In genomic region chrX:51148848-51149247, GRCh38 we compare ENCODE assay signal across 13 cellular contexts.
DNase-seq lines count a peak whose midpoint lies in the region; ATAC-seq and TF ChIP-seq lines count a peak whose summit lies in the region.
"Had no signal": no experiment of that assay in that cellular context is flagged by ENCODE, and none has a peak within 500 bp of the region (broad histone marks: within the 10 kb centered on the region; RNA-seq: fewer than 3 reads in every experiment).

No MANE protein-coding gene starts in this region.

- H3K27me3 Mint-ChIP-seq in nephron (ENCODE audit: low read depth) (no peaks in the 10 kb centered on the region), osteocyte (ENCODE audit: unreplicated experiment) (peaks cover 3% of the 10 kb centered on the region)

- H3K4me1 ChIP-seq in Karpas-422 (ENCODE audit: low read length) (no peaks in the 10 kb centered on the region), spleen (no peaks in the 10 kb centered on the region)
- H3K4me1 ChIP-seq: gastroesophageal sphincter, left lung, parathyroid adenoma had no signal

- H3K27ac Mint-ChIP-seq in nephron = no peak overlapping the region
- no peak overlapping the region for H3K27ac Mint-ChIP-seq in osteocyte (ENCODE audit: unreplicated experiment)

- intact Hi-C loops in spleen (cut with DNase I; ENCODE audit: low total_unique reads) = loop anchor here (10.0 kb wide), 1 partner anchor 266 kb away; no protein-coding TSS in a partner anchor

- H3K9ac ChIP-seq in Karpas-422 (ENCODE audit: low read length) = no peak overlapping the region
- H3K9ac ChIP-seq: parathyroid adenoma had no signal

- no peaks in the 10 kb centered on the region for H3K79me2 ChIP-seq in Karpas-422 (ENCODE audit: low read length)
- H3K79me2 ChIP-seq: parathyroid adenoma had no signal

- H3K9me3 Mint-ChIP-seq in nephron (no peaks in the 10 kb centered on the region), osteocyte (ENCODE audit: unreplicated experiment) (no peaks in the 10 kb centered on the region)

- no peak for TF ChIP-seq POLR2A in spleen (IDR thresholded peaks at IDR 0.05)

- 17 to 48% (median 22%) methylated on average over 1 to 2 of the region's 2 CpGs for WGBS in spleen, 5 donors

- no peak overlapping the region for H3K4me2 ChIP-seq in Karpas-422 (ENCODE audit: low read depth, low read length, poor library complexity, severe bottlenecking)

- H3K4me3 Mint-ChIP-seq in nephron (no peak overlapping the region), osteocyte (ENCODE audit: unreplicated experiment) (no peak overlapping the region)

- H4K20me1 ChIP-seq in Karpas-422 (ENCODE audit: insufficient read depth, low read depth, low read length) = no peaks in the 10 kb centered on the region

- no peak overlapping the region for H2AFZ ChIP-seq in Karpas-422 (ENCODE audit: low read length)
- H2AFZ ChIP-seq: parathyroid adenoma had no signal

- TF ChIP-seq CTCF in nephron (IDR thresholded peaks at IDR 0.05; ENCODE audit: unreplicated experiment in 3 of 3) = peak; percentile 33 to 46 (median 36)
- TF ChIP-seq CTCF in spleen (IDR thresholded peaks at IDR 0.05 in 8 of 11, conservative IDR thresholded peaks at IDR 0.05 in 3 of 11) = peak in 1 of 11 experiments; percentile 23
- no peak for TF ChIP-seq CTCF in osteocyte (IDR thresholded peaks at IDR 0.05)

- H3K27ac ChIP-seq in Karpas-422 (ENCODE audit: low read length) (no peak overlapping the region), spleen (no peak overlapping the region)
- H3K27ac ChIP-seq: gastroesophageal sphincter, left lung, parathyroid adenoma had no signal

- H3K27me3 ChIP-seq in Karpas-422 (ENCODE audit: low read length) (no peaks in the 10 kb centered on the region), spleen (replicated peaks in 1 of 7) (peaks cover 0 to 27% (median 0%) of the 10 kb centered on the region in 7 donors)
- H3K27me3 ChIP-seq: gastroesophageal sphincter had no signal

- H3K9me3 ChIP-seq in Karpas-422 (ENCODE audit: low read length) = no peaks in the 10 kb centered on the region
- no peaks in the 10 kb centered on the region for H3K9me3 ChIP-seq in spleen
- H3K9me3 ChIP-seq: gastroesophageal sphincter, left lung had no signal

- no peak overlapping the region for H3K4me3 ChIP-seq in Karpas-422 (ENCODE audit: low read length)
- H3K4me3 ChIP-seq in spleen = no peak overlapping the region
- H3K4me3 ChIP-seq: gastroesophageal sphincter, left lung had no signal

- H3K36me3 Mint-ChIP-seq in nephron (ENCODE audit: low read depth) (no peaks in the 10 kb centered on the region), osteocyte (ENCODE audit: unreplicated experiment) (no peaks in the 10 kb centered on the region)

- no peaks in the 10 kb centered on the region for H3K9me2 ChIP-seq in Karpas-422 (replicated peaks; ENCODE audit: insufficient read depth, low read length)

- DNase-seq in ELF-1 (ENCODE audit: low read depth, low spot score) = peak; percentile 87
- DNase-seq in Karpas-422 = peak; percentile 42
- peak; percentile 0 for DNase-seq in dermis blood vessel endothelial cell
- DNase-seq in spleen = no peak
- DNase-seq in osteocyte (ENCODE audit: extremely low spot score, unreplicated experiment) = no peak
- no peak for DNase-seq in NCI-H1417 treated with DMSO at 0.1 percent for 48 hours (lab: John Stamatoyannopoulos, UW)
- DNase-seq: activated CD4-positive, alpha-beta T cell treated with anti-CD3 and anti-CD28 coated beads, Interleukin-2, amount 50 U/mL, for 4 hours; left lung; NCI-H345 had no signal

- H3K4me1 Mint-ChIP-seq in nephron = no peaks in the 10 kb centered on the region
- H3K4me1 Mint-ChIP-seq in osteocyte (ENCODE audit: unreplicated experiment) = no peaks in the 10 kb centered on the region

- no peak for ATAC-seq in HG02970 (IDR thresholded peaks at IDR 0.05; ENCODE audit: low FRiP score, unreplicated experiment)
- ATAC-seq: gastroesophageal sphincter, left lung had no signal

- H3K36me3 ChIP-seq in Karpas-422 (ENCODE audit: insufficient read depth, low read length) = no peaks in the 10 kb centered on the region
- H3K36me3 ChIP-seq in spleen = no peaks in the 10 kb centered on the region
- H3K36me3 ChIP-seq: gastroesophageal sphincter, left lung had no signal

Comparison
In these comparisons a context has a peak if more than half of its experiments do, and no peak if none do; other contexts are left out.
1. DNase-seq: peak in ELF-1 (single experiment), Karpas-422 (single experiment) and dermis blood vessel endothelial cell (single experiment); none in spleen (single experiment), osteocyte (single experiment) and NCI-H1417 treated with DMSO at 0.1 percent for 48 hours (single experiment).